ENCODE assay signal across 23 cellular contexts in the genomic region with DNA sequence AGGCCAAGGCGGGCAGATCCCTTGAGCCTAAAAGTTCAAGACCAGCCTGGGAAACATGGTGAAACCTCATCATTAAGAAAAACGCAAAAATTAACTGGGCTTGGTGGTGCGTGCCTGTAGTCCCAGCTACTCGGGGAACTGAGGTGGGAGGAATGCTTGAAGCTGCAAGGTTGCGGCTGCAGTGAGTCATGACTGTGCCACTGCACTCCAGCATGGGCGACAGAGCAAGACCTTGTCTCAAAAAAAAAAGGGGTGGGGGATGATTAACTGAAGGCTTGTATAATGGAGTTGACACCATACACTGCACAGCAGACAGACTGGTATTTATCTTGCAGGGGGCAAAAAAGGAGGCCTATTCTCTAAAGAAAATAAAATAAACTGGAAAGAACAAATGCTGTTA. TPM values are rescaled to one million over a fixed set of nuclear protein-coding genes. Genes with fewer than 3 reads are reported as not detected.
A peak's percentile ranks its signal among the peaks of the same experiment; 100 is the strongest.
DNase-seq lines count a peak whose midpoint lies in the region; ATAC-seq, FAIRE-seq and TF ChIP-seq lines count a peak whose summit lies in the region.
"Had no signal": no experiment of that assay in that cellular context is flagged by ENCODE, and none has a peak within 500 bp of the region (broad histone marks: within the 10 kb centered on the region; RNA-seq: fewer than 3 reads in every experiment).

No MANE protein-coding gene starts in this region.

- no peak overlapping the region for H3K27ac Mint-ChIP-seq in stimulated activated naive B cell treated with anti-CD40 and anti-IgM and Interleukin-4, amounts not matched to agents 10 μg/mL and 1 μg/mL and 100 μg/mL, for 72 hours

- no peaks in the 10 kb centered on the region for H3K27me3 Mint-ChIP-seq in stimulated activated naive B cell treated with anti-CD40 and anti-IgM and Interleukin-4, amounts not matched to agents 10 μg/mL and 1 μg/mL and 100 μg/mL, for 72 hours

- no peak for TF ChIP-seq CTCF in GM10266 (IDR thresholded peaks at IDR 0.05; ENCODE audit: control insufficient read depth, insufficient read depth, low read depth, missing control alignments)

- peak; percentile 77 for FAIRE-seq in GM19239 (lab: Jason Lieb, UNC)

- peak; percentile 67 to 77 for ATAC-seq in stimulated activated naive B cell treated with anti-CD40 and anti-IgM and Interleukin-4, amounts not matched to agents 10 μg/mL and 1 μg/mL and 100 μg/mL, for 72 hours (replicated peaks)
- ATAC-seq: activated CD4-positive, CD25-positive, alpha-beta regulatory T cell treated with anti-CD3 and anti-CD28 coated beads, Interleukin-2, amount 50 U/mL, for 24 hours; gastroesophageal sphincter; left colon; psoas muscle; stimulated activated naive CD8-positive, alpha-beta T cell treated with anti-CD3 and anti-CD28 coated beads, Interleukin-15, Interleukin-2, amounts not matched to agents 100 U/mL and 50 U/mL, for 24 hours had no signal

- H3K36me3 Mint-ChIP-seq in stimulated activated naive B cell treated with anti-CD40 and anti-IgM and Interleukin-4, amounts not matched to agents 10 μg/mL and 1 μg/mL and 100 μg/mL, for 72 hours, result peaks cover 16 to 35% of the 10 kb centered on the region in 2 donors

- H3K4me1 Mint-ChIP-seq in stimulated activated naive B cell treated with anti-CD40 and anti-IgM and Interleukin-4, amounts not matched to agents 10 μg/mL and 1 μg/mL and 100 μg/mL, for 72 hours, result peaks cover 17 to 31% of the 10 kb centered on the region in 2 donors

- H3K9me3 Mint-ChIP-seq in stimulated activated naive B cell treated with anti-CD40 and anti-IgM and Interleukin-4, amounts not matched to agents 10 μg/mL and 1 μg/mL and 100 μg/mL, for 72 hours, result no peaks in the 10 kb centered on the region

- no peak overlapping the region for H3K4me3 Mint-ChIP-seq in stimulated activated naive B cell treated with anti-CD40 and anti-IgM and Interleukin-4, amounts not matched to agents 10 μg/mL and 1 μg/mL and 100 μg/mL, for 72 hours

- no peak for DNase-seq in GM19239 (ENCODE audit: insufficient read length, low spot score)
- peak; percentile 46 for DNase-seq in RPMI7951 (ENCODE audit: low read depth)
- DNase-seq in iris pigment epithelial cell (ENCODE audit: low read depth), result peak; percentile 33
- no peak for DNase-seq in stimulated activated naive B cell treated with anti-CD40 and anti-IgM and Interleukin-4, amounts not matched to agents 10 μg/mL and 1 μg/mL and 100 μg/mL, for 72 hours
- DNase-seq in GM10266 (ENCODE audit: extremely low spot score), result no peak
- DNase-seq in SIG-M5 treated with dmso at 0.1 percent for 504 hours (lab: John Stamatoyannopoulos, UW; ENCODE audit: unreplicated experiment), result no peak
- DNase-seq in NCI-H1092 (lab: John Stamatoyannopoulos, UW), result no peak
- DNase-seq: activated naive CD4-positive, alpha-beta T cell treated with anti-CD3 and anti-CD28 coated beads, Interleukin-2, amount 50 U/mL, for 16 hours; activated T-cell treated with anti-CD3 and anti-CD28 coated beads, Interleukin-2, amount 50 U/mL, for 48 hours; effector memory CD4-positive, alpha-beta T cell; esophagus squamous epithelium; GM23248; KG1; left colon; NCI-H1105; NCI-H2081 treated with DMSO at 0.1 percent for 48 hours; NCI-H446 treated with DMSO at 0.1 percent for 48 hours; Peyer's patch; psoas muscle; stimulated activated naive CD8-positive, alpha-beta T cell treated with anti-CD3 and anti-CD28 coated beads, Interleukin-15, Interleukin-2, amounts not matched to agents 100 U/mL and 50 U/mL, for 24 hours; T1000 had no signal

RNA-seq across cellular contexts. Expression of a gene that starts 27.7 kb away (rescaled TPM):
- 62.6 and 64.4 TPM in 2 replicates for total RNA-seq in RPMI7951 (2014; rRNA removed; shearing (Covaris generic))

Comparison
In these comparisons a context has a peak if more than half of its experiments do, and no peak if none do; other contexts are left out.
1. DNase-seq: peak in RPMI7951 (single experiment) and iris pigment epithelial cell (single experiment); none in GM19239 (single experiment), stimulated activated naive B cell treated with anti-CD40 and anti-IgM and Interleukin-4, amounts not matched to agents 10 μg/mL and 1 μg/mL and 100 μg/mL, for 72 hours (single experiment), GM10266 (single experiment), SIG-M5 treated with dmso at 0.1 percent for 504 hours (single experiment) and NCI-H1092 (single experiment).